In genomic region chr6:45483501-45483900, GRCh38 we compare ENCODE assay signal across 21 cellular contexts.
DNase-seq lines count a peak whose midpoint lies in the region; TF ChIP-seq lines count a peak whose summit lies in the region.
"Had no signal": no experiment of that assay in that cellular context is flagged by ENCODE, and none has a peak within 500 bp of the region (broad histone marks: within the 10 kb centered on the region; RNA-seq: fewer than 3 reads in every experiment).

No MANE protein-coding gene starts in this region.

- H3K9me3 ChIP-seq in adipocyte (ENCODE audit: control insufficient read depth, low read length) (no peaks in the 10 kb centered on the region), vagina (no peaks in the 10 kb centered on the region), tibial artery (no peaks in the 10 kb centered on the region)
- H3K9me3 ChIP-seq: heart left ventricle, ovary, uterus had no signal

- H3K27ac ChIP-seq in vagina (peak overlapping the region; percentile 23), tibial artery (no peak overlapping the region)
- H3K27ac ChIP-seq: C4-2B, heart left ventricle, ovary had no signal

- H3K4me3 Mint-ChIP-seq in activated naive CD8-positive, alpha-beta T cell = no peak overlapping the region
- H3K4me3 Mint-ChIP-seq in activated naive CD8-positive, alpha-beta T cell treated with anti-CD3 and anti-CD28 coated beads for 36 hours = no peak overlapping the region
- H3K4me3 Mint-ChIP-seq: activated B cell treated with CpG ODN at 0.5 μM for 24 hours; activated CD4-positive, alpha-beta memory T cell treated with anti-CD3 and anti-CD28 coated beads for 36 hours; activated naive CD4-positive, alpha-beta T cell treated with anti-CD3 and anti-CD28 coated beads, Interleukin-2, amount 10 ng/mL, durations not matched to agents 7 days and 5 days; effector memory CD8-positive, alpha-beta T cell had no signal

- TF ChIP-seq CTCF in vagina (IDR thresholded peaks at IDR 0.05) = no peak
- TF ChIP-seq CTCF in tibial artery (IDR thresholded peaks at IDR 0.05) = no peak

- TF ChIP-seq POLR2A in vagina (IDR thresholded peaks at IDR 0.05) = no peak

- H3K4me3 ChIP-seq in adipocyte (ENCODE audit: low read length) (no peak overlapping the region), vagina (no peak overlapping the region), tibial artery (no peak overlapping the region)
- H3K4me3 ChIP-seq: heart left ventricle, ovary, uterus had no signal

- H3K36me3 ChIP-seq in adipocyte (ENCODE audit: control insufficient read depth, insufficient read depth, low read length, severe bottlenecking) (no peaks in the 10 kb centered on the region), vagina (no peaks in the 10 kb centered on the region), tibial artery (no peaks in the 10 kb centered on the region)
- H3K36me3 ChIP-seq: heart left ventricle, ovary, uterus had no signal

- H3K27ac Mint-ChIP-seq in activated naive CD8-positive, alpha-beta T cell = peak overlapping the region; percentile 8
- H3K27ac Mint-ChIP-seq in activated naive CD8-positive, alpha-beta T cell treated with anti-CD3 and anti-CD28 coated beads for 36 hours = no peak overlapping the region
- H3K27ac Mint-ChIP-seq: activated B cell treated with CpG ODN at 0.5 μM for 24 hours; activated CD4-positive, alpha-beta memory T cell treated with anti-CD3 and anti-CD28 coated beads for 36 hours; activated naive CD4-positive, alpha-beta T cell treated with anti-CD3 and anti-CD28 coated beads, Interleukin-2, amount 10 ng/mL, durations not matched to agents 7 days and 5 days had no signal

- H3K9me3 Mint-ChIP-seq in activated naive CD8-positive, alpha-beta T cell (ENCODE audit: low read depth) = no peaks in the 10 kb centered on the region
- peaks cover 2% of the 10 kb centered on the region for H3K9me3 Mint-ChIP-seq in activated naive CD8-positive, alpha-beta T cell treated with anti-CD3 and anti-CD28 coated beads for 36 hours
- H3K9me3 Mint-ChIP-seq: activated B cell treated with CpG ODN at 0.5 μM for 24 hours; activated CD4-positive, alpha-beta memory T cell treated with anti-CD3 and anti-CD28 coated beads for 36 hours; activated naive CD4-positive, alpha-beta T cell treated with anti-CD3 and anti-CD28 coated beads, Interleukin-2, amount 10 ng/mL, durations not matched to agents 7 days and 5 days; effector memory CD8-positive, alpha-beta T cell had no signal

- DNase-seq in activated naive CD8-positive, alpha-beta T cell treated with anti-CD3 and anti-CD28 coated beads for 36 hours = no peak
- DNase-seq in adipocyte (ENCODE audit: low read depth) = no peak
- DNase-seq in lung microvascular endothelial cell (ENCODE audit: low read depth in 2 of 2) = peak; percentile 5 to 28
- no peak for DNase-seq in vagina (ENCODE audit: extremely low spot score in 2 of 2)
- DNase-seq in tibial artery = no peak
- DNase-seq in activated naive CD4-positive, alpha-beta T cell (lab: John Stamatoyannopoulos, UW) = no peak
- DNase-seq in SW 1271 (lab: John Stamatoyannopoulos, UW) = no peak
- DNase-seq: activated B cell treated with CpG ODN at 0.5 μM for 24 hours; activated CD4-positive, alpha-beta memory T cell treated with anti-CD3 and anti-CD28 coated beads for 36 hours; activated naive CD4-positive, alpha-beta T cell treated with anti-CD3 and anti-CD28 coated beads, Interleukin-2, amount 10 ng/mL, durations not matched to agents 7 days and 5 days; effector memory CD8-positive, alpha-beta T cell; heart left ventricle; MV-4-11; NCI-H187; NCI-H82; ovary; PC-3; right cardiac atrium had no signal

- no peaks in the 10 kb centered on the region for H3K27me3 Mint-ChIP-seq in activated naive CD8-positive, alpha-beta T cell
- H3K27me3 Mint-ChIP-seq in activated naive CD8-positive, alpha-beta T cell treated with anti-CD3 and anti-CD28 coated beads for 36 hours = no peaks in the 10 kb centered on the region
- H3K27me3 Mint-ChIP-seq: activated B cell treated with CpG ODN at 0.5 μM for 24 hours; activated CD4-positive, alpha-beta memory T cell treated with anti-CD3 and anti-CD28 coated beads for 36 hours; activated naive CD4-positive, alpha-beta T cell treated with anti-CD3 and anti-CD28 coated beads, Interleukin-2, amount 10 ng/mL, durations not matched to agents 7 days and 5 days; effector memory CD8-positive, alpha-beta T cell had no signal

- intact Hi-C loops in vagina (cut with DNase I) (no loop called here), tibial artery (cut with DNase I; ENCODE audit: low total_unique reads) (no loop called here)

- H3K9ac ChIP-seq in adipocyte (ENCODE audit: low read length) = peak overlapping the region; percentile 56

- peaks cover 38% of the 10 kb centered on the region for H3K4me1 Mint-ChIP-seq in activated naive CD8-positive, alpha-beta T cell (ENCODE audit: low read depth)
- H3K4me1 Mint-ChIP-seq in activated naive CD8-positive, alpha-beta T cell treated with anti-CD3 and anti-CD28 coated beads for 36 hours = peaks cover 36% of the 10 kb centered on the region

- peaks cover 12% of the 10 kb centered on the region for H3K36me3 Mint-ChIP-seq in activated naive CD8-positive, alpha-beta T cell
- peaks cover 15% of the 10 kb centered on the region for H3K36me3 Mint-ChIP-seq in activated naive CD8-positive, alpha-beta T cell treated with anti-CD3 and anti-CD28 coated beads for 36 hours

- no peaks in the 10 kb centered on the region for H3K27me3 ChIP-seq in adipocyte (replicated peaks; ENCODE audit: control insufficient read depth, insufficient read depth, low read length)
- no peaks in the 10 kb centered on the region for H3K27me3 ChIP-seq in vagina
- H3K27me3 ChIP-seq in tibial artery = no peaks in the 10 kb centered on the region
- H3K27me3 ChIP-seq: heart left ventricle, ovary, uterus had no signal

- peaks cover 53% of the 10 kb centered on the region for H3K4me1 ChIP-seq in adipocyte (ENCODE audit: control insufficient read depth, insufficient read depth, low read length)
- H3K4me1 ChIP-seq in vagina = peaks cover 34% of the 10 kb centered on the region
- peaks cover 0 to 10% (median 1%) of the 10 kb centered on the region in 4 donors for H3K4me1 ChIP-seq in tibial artery
- H3K4me1 ChIP-seq: uterus had no signal

Comparison
In these comparisons a context has a peak if more than half of its experiments do, and no peak if none do; other contexts are left out.
1. DNase-seq: peak in lung microvascular endothelial cell (2 of 2); none in activated naive CD8-positive, alpha-beta T cell treated with anti-CD3 and anti-CD28 coated beads for 36 hours (single experiment), adipocyte (single experiment), vagina (0 of 2), tibial artery (0 of 2), activated naive CD4-positive, alpha-beta T cell (0 of 4) and SW 1271 (0 of 2).